Comparison of ENCODE assay signal across 16 cellular contexts in genomic region chr11:122698390-122698789, GRCh38. TPM values are rescaled to one million over a fixed set of nuclear protein-coding genes. Genes with fewer than 3 reads are reported as not detected.
DNase-seq lines count a peak whose midpoint lies in the region; ATAC-seq and TF ChIP-seq lines count a peak whose summit lies in the region.
"Had no signal": no experiment of that assay in that cellular context is flagged by ENCODE, and none has a peak within 500 bp of the region (broad histone marks: within the 10 kb centered on the region; RNA-seq: fewer than 3 reads in every experiment).

No MANE protein-coding gene starts in this region.

- TF ChIP-seq CTCF in RWPE2 (IDR thresholded peaks at IDR 0.05; ENCODE audit: poor library complexity, severe bottlenecking) (no peak), GM20000 (IDR thresholded peaks at IDR 0.05; ENCODE audit: extremely low read depth, missing control alignments) (no peak)

- H3K27me3 ChIP-seq in BLaER1 treated with 17β-estradiol and CSF1 and Interleukin-3, amounts not matched to agents 10 nM and 100 nM = no peaks in the 10 kb centered on the region
- no peaks in the 10 kb centered on the region for H3K27me3 ChIP-seq in CD8-positive, alpha-beta memory T cell (ENCODE audit: insufficient read depth, low read length, poor library complexity, severe bottlenecking)
- no peaks in the 10 kb centered on the region for H3K27me3 ChIP-seq in RWPE2 (ENCODE audit: insufficient read depth, poor library complexity, severe bottlenecking)
- H3K27me3 ChIP-seq: ovary had no signal

- H3K27ac Mint-ChIP-seq in CD8-positive, alpha-beta memory T cell = peak overlapping the region; percentile 84 to 99 (median 93)
- H3K27ac Mint-ChIP-seq: WTC11 had no signal

- peak overlapping the region; percentile 78 to 99 (median 97) for H3K27ac ChIP-seq in BLaER1 treated with 17β-estradiol and CSF1 and Interleukin-3, amounts not matched to agents 10 nM and 100 nM
- H3K27ac ChIP-seq in CD8-positive, alpha-beta memory T cell (ENCODE audit: low read depth, low read length) = no peak overlapping the region
- peak overlapping the region; percentile 41 for H3K27ac ChIP-seq in RWPE2 (ENCODE audit: poor library complexity, severe bottlenecking)
- H3K27ac ChIP-seq in epithelial cell of prostate = peak overlapping the region; percentile 81
- H3K27ac ChIP-seq: ovary had no signal

- peak overlapping the region in 6 of 7 donors; percentile 70 to 87 (median 78) for H3K4me3 Mint-ChIP-seq in CD8-positive, alpha-beta memory T cell
- H3K4me3 Mint-ChIP-seq: WTC11 had no signal

- no peaks in the 10 kb centered on the region for H3K27me3 Mint-ChIP-seq in CD8-positive, alpha-beta memory T cell

- H4K20me1 ChIP-seq in BLaER1 treated with 17β-estradiol and CSF1 and Interleukin-3, amounts not matched to agents 10 nM and 100 nM = no peaks in the 10 kb centered on the region

- H3K4me1 Mint-ChIP-seq in CD8-positive, alpha-beta memory T cell = peaks cover 69 to 81% (median 81%) of the 10 kb centered on the region in 3 donors
- H3K4me1 Mint-ChIP-seq: WTC11 had no signal

- H3K9me3 Mint-ChIP-seq in CD8-positive, alpha-beta memory T cell = no peaks in the 10 kb centered on the region
- H3K9me3 Mint-ChIP-seq: WTC11 had no signal

- no peak for DNase-seq in CD8-positive, alpha-beta memory T cell
- no peak for DNase-seq in RWPE2 (ENCODE audit: low spot score)
- no peak for DNase-seq in epithelial cell of prostate (ENCODE audit: low read depth, low spot score)
- no peak for DNase-seq in GM20000 (ENCODE audit: low spot score)
- DNase-seq in cortex of kidney (lab: John Stamatoyannopoulos, UW) = no peak
- DNase-seq in COLO668 (lab: John Stamatoyannopoulos, UW; ENCODE audit: unreplicated experiment) = no peak
- DNase-seq: activated T-cell treated with anti-CD3 and anti-CD28 coated beads for 4 hours; DMS53; left colon; mucosa of descending colon; NCI-H1092; ovary; stimulated activated CD4-positive, alpha-beta T cell treated with anti-CD3 and anti-CD28 coated beads, Interleukin-4, amount 100 ng/mL, for 24 hours had no signal

- ATAC-seq in RWPE2 (ENCODE audit: low read depth) = no peak
- ATAC-seq in HG03378 (IDR thresholded peaks at IDR 0.05; ENCODE audit: unreplicated experiment) = no peak
- ATAC-seq: left colon, WTC11 had no signal

- CTCF ChIA-PET in CD8-positive, alpha-beta memory T cell (lab: Charles Lee) = interaction anchor here (0.7 to 4.7 kb wide), 5 partner anchors 23 to 80 kb away, joined by 3 to 37 read pairs (median 15); no protein-coding TSS in a partner anchor

- peak overlapping the region; percentile 75 to 93 (median 85) for H3K4me2 ChIP-seq in BLaER1 treated with 17β-estradiol and CSF1 and Interleukin-3, amounts not matched to agents 10 nM and 100 nM

- peak overlapping the region; percentile 73 to 92 (median 86); a peak in 21 of 22 replicates for H3K9ac ChIP-seq in BLaER1 treated with 17β-estradiol and CSF1 and Interleukin-3, amounts not matched to agents 10 nM and 100 nM

- POLR2A ChIA-PET in CD8-positive, alpha-beta memory T cell (lab: Charles Lee) = interaction anchor here (1.0 kb wide), 1 partner anchor 29 kb away, joined by 4 read pairs; no protein-coding TSS in a partner anchor

- H3K36me3 ChIP-seq in BLaER1 treated with 17β-estradiol and CSF1 and Interleukin-3, amounts not matched to agents 10 nM and 100 nM = peaks cover 7 to 78% (median 49%) of the 10 kb centered on the region in 11 experiments; a peak in 19 of 22 replicates
- H3K36me3 ChIP-seq in CD8-positive, alpha-beta memory T cell (ENCODE audit: insufficient read depth, low read length) = no peaks in the 10 kb centered on the region
- H3K36me3 ChIP-seq in RWPE2 (ENCODE audit: low read depth) = no peaks in the 10 kb centered on the region
- H3K36me3 ChIP-seq: ovary had no signal

- H3K4me1 ChIP-seq in BLaER1 treated with 17β-estradiol and CSF1 and Interleukin-3, amounts not matched to agents 10 nM and 100 nM = peaks cover 97 to 100% (median 98%) of the 10 kb centered on the region in 10 experiments
- H3K4me1 ChIP-seq in CD8-positive, alpha-beta memory T cell (ENCODE audit: insufficient read depth, low read length) = peaks cover 63% of the 10 kb centered on the region
- peaks cover 13% of the 10 kb centered on the region for H3K4me1 ChIP-seq in RWPE2 (ENCODE audit: insufficient read depth, poor library complexity, severe bottlenecking)

- H3K4me3 ChIP-seq in BLaER1 treated with 17β-estradiol and CSF1 and Interleukin-3, amounts not matched to agents 10 nM and 100 nM = peak overlapping the region in 8 of 10 experiments; percentile 3 to 48 (median 19); a peak in 8 of 20 replicates
- peak overlapping the region; percentile 45 for H3K4me3 ChIP-seq in CD8-positive, alpha-beta memory T cell (ENCODE audit: low read length)
- no peak overlapping the region for H3K4me3 ChIP-seq in RWPE2 (ENCODE audit: severe bottlenecking)
- H3K4me3 ChIP-seq: mucosa of descending colon, ovary had no signal

- H3K36me3 Mint-ChIP-seq in CD8-positive, alpha-beta memory T cell = peaks cover 1 to 8% (median 7%) of the 10 kb centered on the region in 3 donors
- H3K36me3 Mint-ChIP-seq: WTC11 had no signal

- H3K9me3 ChIP-seq in BLaER1 treated with 17β-estradiol and CSF1 and Interleukin-3, amounts not matched to agents 10 nM and 100 nM (replicated peaks in 1 of 11) = peaks cover 0 to 9% (median 0%) of the 10 kb centered on the region in 11 experiments; a peak in 6 of 22 replicates
- no peaks in the 10 kb centered on the region for H3K9me3 ChIP-seq in CD8-positive, alpha-beta memory T cell (ENCODE audit: low read length)
- no peaks in the 10 kb centered on the region for H3K9me3 ChIP-seq in RWPE2 (ENCODE audit: severe bottlenecking)
- H3K9me3 ChIP-seq: mucosa of descending colon, ovary had no signal

RNA-seq across cellular contexts. Expression of gene UBASH3B, which starts 42.9 kb away (rescaled TPM):
- total RNA-seq in CD8-positive, alpha-beta memory T cell = 10 to 100 TPM; 34.6 to 36.4 TPM
- polyA plus RNA-seq in CD8-positive, alpha-beta memory T cell = 12.0 TPM
